Comparison of ENCODE assay signal across 17 cellular contexts in the genomic region with DNA sequence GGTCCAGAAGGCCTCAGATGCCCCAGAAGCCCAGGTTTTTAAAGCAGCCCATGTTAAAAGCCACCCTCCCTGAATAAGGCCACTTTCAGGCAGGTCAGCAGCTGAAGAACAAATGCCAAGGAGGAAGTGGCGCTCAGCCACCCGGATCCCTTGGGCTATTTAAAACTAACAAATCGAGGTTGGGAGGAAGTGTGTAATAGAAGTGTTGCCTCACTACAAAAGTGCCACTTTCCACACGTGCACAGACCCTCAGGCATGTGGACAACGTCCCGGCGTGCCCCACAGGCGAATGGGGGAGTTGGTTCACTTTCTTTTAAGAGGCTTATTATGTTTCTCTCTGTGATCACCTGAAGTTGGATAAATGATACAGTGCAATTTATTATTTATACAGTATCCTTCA.
"Had no signal": no experiment of that assay in that cellular context is flagged by ENCODE, and none has a peak within 500 bp of the region (broad histone marks: within the 10 kb centered on the region; RNA-seq: fewer than 3 reads in every experiment).

No MANE protein-coding gene starts in this region.

- H3K9me3 ChIP-seq: lower lobe of right lung, transverse colon had no signal

- DNase-seq: activated CD4-positive, alpha-beta memory T cell treated with anti-CD3 and anti-CD28 coated beads for 36 hours; activated CD4-positive, alpha-beta T cell treated with anti-CD3 and anti-CD28 coated beads for 36 hours; activated naive CD4-positive, alpha-beta T cell; activated naive CD8-positive, alpha-beta T cell treated with anti-CD3 and anti-CD28 coated beads, Interleukin-2, amount 10 ng/mL, durations not matched to agents 7 days and 5 days; activated T-cell treated with anti-CD3 and anti-CD28 coated beads for 4 hours; endodermal cell; foreskin keratinocyte; lower lobe of right lung; midbrain; nephron progenitor cell; nucleus accumbens; retina; stimulated activated CD4-positive, alpha-beta T cell treated with anti-CD3 and anti-CD28 coated beads, Interleukin-2, amount 100 ng/mL, for 24 hours; transverse colon had no signal

- ATAC-seq: activated CD4-positive, alpha-beta T cell treated with anti-CD3 and anti-CD28 coated beads for 36 hours; foreskin keratinocyte; WTC11 had no signal

- H3K4me1 ChIP-seq: foreskin keratinocyte, lower lobe of right lung, transverse colon had no signal

- H3K4me3 ChIP-seq: cardiac muscle cell, lower lobe of right lung, transverse colon had no signal

- H3K36me3 ChIP-seq: cardiac muscle cell, lower lobe of right lung, transverse colon had no signal

- H3K27me3 ChIP-seq: cardiac muscle cell, foreskin keratinocyte, transverse colon had no signal

- H3K27ac ChIP-seq: cardiac muscle cell, epithelial cell of prostate, foreskin keratinocyte, lower lobe of right lung, transverse colon had no signal
